ENCODE assay signal across 18 cellular contexts in the genomic region with DNA sequence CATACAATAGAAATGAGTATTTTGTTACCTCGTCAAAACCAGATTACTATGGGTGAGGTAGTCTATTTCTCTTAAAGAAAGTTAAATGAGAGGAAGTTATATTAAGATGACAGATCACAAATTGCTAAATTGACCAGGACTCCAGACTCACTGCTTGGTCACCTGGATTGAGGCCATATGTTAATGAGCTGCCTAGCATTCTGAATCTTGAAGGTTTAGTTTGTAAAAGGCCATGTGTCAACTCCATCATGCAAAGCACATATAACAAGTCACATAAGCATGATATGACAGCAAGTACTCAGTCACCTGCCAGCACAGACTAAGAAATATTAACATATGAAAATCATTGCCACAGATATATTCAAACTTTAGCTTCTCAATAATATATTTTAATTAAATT.
"Had no signal": no experiment of that assay in that cellular context is flagged by ENCODE, and none has a peak within 500 bp of the region (broad histone marks: within the 10 kb centered on the region; RNA-seq: fewer than 3 reads in every experiment).

No MANE protein-coding gene starts in this region.

- H3K9ac ChIP-seq: SK-N-SH had no signal

- DNase-seq: KBM-7, MG63, NCI-H1092, NCI-H1105 treated with DMSO at 0.1 percent for 48 hours, NCI-H1417 treated with DMSO at 0.1 percent for 48 hours, NCI-H146, NCI-H1694 treated with DMSO at 0.1 percent for 48 hours, NCI-H2029, NCI-H2171 treated with DMSO at 0.1 percent for 48 hours, NCI-H345, NCI-H446 treated with DMSO at 0.1 percent for 48 hours, NCI-H510A treated with DMSO at 0.1 percent for 48 hours, NCI-H526, NCI-H748 treated with DMSO at 0.1 percent for 48 hours, SHP77, SK-N-SH, SW 1271 had no signal

- H3K4me3 ChIP-seq: MG63 had no signal

- H3K4me2 ChIP-seq: SK-N-SH had no signal

- H3K27ac ChIP-seq: RWPE1 had no signal

- H3K27me3 ChIP-seq: MG63 had no signal

- H3K9me3 ChIP-seq: MG63, SK-N-SH had no signal
